Comparison of ENCODE assay signal across 8 cellular contexts in genomic region chr1:94805912-94806311, GRCh38. TPM values are rescaled to one million over a fixed set of nuclear protein-coding genes. Genes with fewer than 3 reads are reported as not detected.
DNase-seq lines count a peak whose midpoint lies in the region; ATAC-seq and TF ChIP-seq lines count a peak whose summit lies in the region.

No MANE protein-coding gene starts in this region.

- H3K79me2 ChIP-seq in SU-DHL-6 (ENCODE audit: insufficient read depth, low read length), result no peaks in the 10 kb centered on the region

- no peaks in the 10 kb centered on the region for H3K36me3 ChIP-seq in BLaER1 treated with 17β-estradiol and CSF1 and Interleukin-3, amounts not matched to agents 10 nM and 100 nM
- no peaks in the 10 kb centered on the region for H3K36me3 ChIP-seq in SU-DHL-6 (ENCODE audit: low read length)

- no peaks in the 10 kb centered on the region for H3F3A ChIP-seq in SU-DHL-6 (ENCODE audit: insufficient read depth)

- no peak overlapping the region for H2AFZ ChIP-seq in SU-DHL-6 (ENCODE audit: low read depth, low read length, severe bottlenecking)

- H3K27me3 ChIP-seq in BLaER1 treated with 17β-estradiol and CSF1 and Interleukin-3, amounts not matched to agents 10 nM and 100 nM, result no peaks in the 10 kb centered on the region
- H3K27me3 ChIP-seq in SU-DHL-6 (ENCODE audit: low read length) (no peaks in the 10 kb centered on the region), right cardiac atrium (ENCODE audit: control insufficient read depth, insufficient read depth) (no peaks in the 10 kb centered on the region)

- no peaks in the 10 kb centered on the region for H4K20me1 ChIP-seq in BLaER1 treated with 17β-estradiol and CSF1 and Interleukin-3, amounts not matched to agents 10 nM and 100 nM
- H4K20me1 ChIP-seq in SU-DHL-6 (ENCODE audit: low read depth, low read length), result no peaks in the 10 kb centered on the region

- H3K27ac ChIP-seq in BLaER1 treated with 17β-estradiol and CSF1 and Interleukin-3, amounts not matched to agents 10 nM and 100 nM, result 0 out of 22 replicates have a peak overlapping the region, but pooled peaks of 1 of the 11 experiments have one; percentile 4
- H3K27ac ChIP-seq in SU-DHL-6 (ENCODE audit: low read depth, low read length) (no peak overlapping the region), right cardiac atrium (ENCODE audit: low read length) (no peak overlapping the region)

- H3K9ac ChIP-seq in BLaER1 treated with 17β-estradiol and CSF1 and Interleukin-3, amounts not matched to agents 10 nM and 100 nM, result peak overlapping the region in 1 of 11 experiments; percentile 17; a peak in 1 of 22 replicates
- no peak overlapping the region for H3K9ac ChIP-seq in SU-DHL-6 (ENCODE audit: low read length)

- peaks cover 23 to 47% (median 42%) of the 10 kb centered on the region in 10 experiments for H3K4me1 ChIP-seq in BLaER1 treated with 17β-estradiol and CSF1 and Interleukin-3, amounts not matched to agents 10 nM and 100 nM
- H3K4me1 ChIP-seq in right cardiac atrium (ENCODE audit: control insufficient read depth, insufficient read depth, low read length), result peaks cover 7% of the 10 kb centered on the region

- WGBS in right cardiac atrium, result 12% methylated on average over 4 of the region's 4 CpGs

- H3K4me2 ChIP-seq in BLaER1 treated with 17β-estradiol and CSF1 and Interleukin-3, amounts not matched to agents 10 nM and 100 nM, result peak overlapping the region; percentile 59 to 87 (median 71); a peak in 20 of 22 replicates
- H3K4me2 ChIP-seq in SU-DHL-6 (ENCODE audit: low read depth, low read length, poor library complexity, severe bottlenecking), result no peak overlapping the region

- intact Hi-C loops in right cardiac atrium (cut with DNase I), result loop anchor here (5.0 to 10.0 kb wide), 5 partner anchors 141 to 324 kb away; no protein-coding TSS in a partner anchor

- TF ChIP-seq CTCF in SU-DHL-6 (IDR thresholded peaks at IDR 0.05; ENCODE audit: insufficient read depth, low read length, poor library complexity, severe bottlenecking), result peak; percentile 76

- ATAC-seq in GM19025 (IDR thresholded peaks at IDR 0.05; ENCODE audit: low read depth, unreplicated experiment) (peak; percentile 67), right cardiac atrium (peak in 1 of 2 donors; percentile 49)

- no peaks in the 10 kb centered on the region for H3K9me3 ChIP-seq in BLaER1 treated with 17β-estradiol and CSF1 and Interleukin-3, amounts not matched to agents 10 nM and 100 nM (replicated peaks in 1 of 11)
- no peaks in the 10 kb centered on the region for H3K9me3 ChIP-seq in SU-DHL-6 (ENCODE audit: insufficient read depth, low read length)
- H3K9me3 ChIP-seq in right cardiac atrium (ENCODE audit: control insufficient read depth, low read length), result no peaks in the 10 kb centered on the region

- peak; percentile 38 for DNase-seq in KG1 (lab: John Stamatoyannopoulos, UW)
- peak in 43 of 58 donors; percentile 5 to 59 (median 24) for DNase-seq in anterior cingulate cortex (lab: John Stamatoyannopoulos, UW)
- DNase-seq in right cardiac atrium, result peak; percentile 37 to 72 (median 63)
- no peak for DNase-seq in skeletal muscle cell (ENCODE audit: low read depth)
- DNase-seq in NCI-H226, result no peak

- no peak overlapping the region for H3K4me3 ChIP-seq in BLaER1 treated with 17β-estradiol and CSF1 and Interleukin-3, amounts not matched to agents 10 nM and 100 nM
- H3K4me3 ChIP-seq in SU-DHL-6 (ENCODE audit: insufficient read depth, low read length, poor library complexity, severe bottlenecking) (no peak overlapping the region), right cardiac atrium (ENCODE audit: low read length) (no peak overlapping the region), skeletal muscle cell (ENCODE audit: low read depth, low read length) (peak overlapping the region; percentile 28)

- no peaks in the 10 kb centered on the region for H3K9me2 ChIP-seq in SU-DHL-6 (replicated peaks; ENCODE audit: insufficient read depth, low read length)

RNA-seq across cellular contexts. Expression of gene SLC44A3, which starts 14.2 kb away (rescaled TPM):
- 1 to 10 TPM; 4.4 to 6.5 (median 5.6) TPM for total RNA-seq in right cardiac atrium
- polyA plus RNA-seq in right cardiac atrium, result 2.2 TPM

Comparison
In these comparisons a context has a peak if more than half of its experiments do, and no peak if none do; other contexts are left out.
1. DNase-seq: peak in KG1 (single experiment), anterior cingulate cortex (43 of 58) and right cardiac atrium (3 of 3); none in skeletal muscle cell (single experiment) and NCI-H226 (single experiment).